23 cellular contexts compared by ENCODE assay signal in genomic region chr2:99106905-99107304, GRCh38. TPM values are rescaled to one million over a fixed set of nuclear protein-coding genes. Genes with fewer than 3 reads are reported as not detected.
A peak's percentile ranks its signal among the peaks of the same experiment; 100 is the strongest.
DNase-seq lines count a peak whose midpoint lies in the region; ATAC-seq and TF ChIP-seq lines count a peak whose summit lies in the region.
"Had no signal": no experiment of that assay in that cellular context is flagged by ENCODE, and none has a peak within 500 bp of the region (broad histone marks: within the 10 kb centered on the region; RNA-seq: fewer than 3 reads in every experiment).

No MANE protein-coding gene starts in this region.

- H3K4me2 ChIP-seq in PC-3 (ENCODE audit: low read length): no peak overlapping the region

- ATAC-seq in PC-3: no peak
- no peak for ATAC-seq in right cardiac atrium
- ATAC-seq: HepG2, WTC11 had no signal

- H3K9ac ChIP-seq in PC-3 (ENCODE audit: low read length): no peak overlapping the region

- H3K27ac ChIP-seq in PC-3 (ENCODE audit: low read length) (no peak overlapping the region), right cardiac atrium (ENCODE audit: low read length) (no peak overlapping the region), uterus (no peak overlapping the region)
- H3K27ac ChIP-seq: brain microvascular endothelial cell, thoracic aorta had no signal

- no peaks in the 10 kb centered on the region for H3K27me3 Mint-ChIP-seq in activated CD4-positive, alpha-beta memory T cell treated with anti-CD3 and anti-CD28 coated beads, Interleukin-2, amount 10 ng/mL, durations not matched to agents 7 days and 5 days
- H3K27me3 Mint-ChIP-seq: activated CD4-positive, alpha-beta memory T cell treated with anti-CD3 and anti-CD28 coated beads for 36 hours; B cell had no signal

- BruUV-seq in PC-3 (replicated peaks; lab: Mats Ljungman, UMichigan): no TSS peak

- no peak overlapping the region for H3K4me3 Mint-ChIP-seq in activated CD4-positive, alpha-beta memory T cell treated with anti-CD3 and anti-CD28 coated beads, Interleukin-2, amount 10 ng/mL, durations not matched to agents 7 days and 5 days
- H3K4me3 Mint-ChIP-seq: activated CD4-positive, alpha-beta memory T cell treated with anti-CD3 and anti-CD28 coated beads for 36 hours; B cell; WTC11 had no signal

- H3K4me1 ChIP-seq in PC-3 (ENCODE audit: insufficient read depth, low read length) (peaks cover 6% of the 10 kb centered on the region; the same call in 1 of the 2 replicates), right cardiac atrium (ENCODE audit: control insufficient read depth, insufficient read depth, low read length) (no peaks in the 10 kb centered on the region), uterus (no peaks in the 10 kb centered on the region)

- WGBS in right cardiac atrium: 46% methylated on average over 2 of the region's 2 CpGs

- H3K79me2 ChIP-seq in PC-3 (ENCODE audit: low read length): no peaks in the 10 kb centered on the region

- no peaks in the 10 kb centered on the region for H3K4me1 Mint-ChIP-seq in activated CD4-positive, alpha-beta memory T cell treated with anti-CD3 and anti-CD28 coated beads, Interleukin-2, amount 10 ng/mL, durations not matched to agents 7 days and 5 days
- H3K4me1 Mint-ChIP-seq: B cell, WTC11 had no signal

- no peaks in the 10 kb centered on the region for H3K9me3 Mint-ChIP-seq in activated CD4-positive, alpha-beta memory T cell treated with anti-CD3 and anti-CD28 coated beads, Interleukin-2, amount 10 ng/mL, durations not matched to agents 7 days and 5 days
- H3K9me3 Mint-ChIP-seq: activated CD4-positive, alpha-beta memory T cell treated with anti-CD3 and anti-CD28 coated beads for 36 hours; WTC11 had no signal

- H2AFZ ChIP-seq in PC-3 (ENCODE audit: low read length): 0 out of 2 replicates have a peak overlapping the region, but pooled peaks have one; percentile 3

- no peaks in the 10 kb centered on the region for H3F3A ChIP-seq in PC-3 (ENCODE audit: low read length, unreplicated experiment)

- H3K36me3 Mint-ChIP-seq in activated CD4-positive, alpha-beta memory T cell treated with anti-CD3 and anti-CD28 coated beads, Interleukin-2, amount 10 ng/mL, durations not matched to agents 7 days and 5 days (ENCODE audit: low read depth): no peaks in the 10 kb centered on the region
- H3K36me3 Mint-ChIP-seq: activated CD4-positive, alpha-beta memory T cell treated with anti-CD3 and anti-CD28 coated beads for 36 hours; WTC11 had no signal

- no peaks in the 10 kb centered on the region for H3K36me3 ChIP-seq in PC-3 (ENCODE audit: low read depth, low read length)
- no peaks in the 10 kb centered on the region for H3K36me3 ChIP-seq in uterus
- H3K36me3 ChIP-seq: brain microvascular endothelial cell, thoracic aorta had no signal

- H3K9me3 ChIP-seq in PC-3 (ENCODE audit: low read length): no peaks in the 10 kb centered on the region
- no peaks in the 10 kb centered on the region for H3K9me3 ChIP-seq in right cardiac atrium (ENCODE audit: control insufficient read depth, low read length)
- no peaks in the 10 kb centered on the region for H3K9me3 ChIP-seq in uterus
- H3K9me3 ChIP-seq: thoracic aorta had no signal

- TF ChIP-seq POLR2A in uterus (IDR thresholded peaks at IDR 0.05): no peak

- TF ChIP-seq CTCF in PC-3 (conservative IDR thresholded peaks at IDR 0.05; ENCODE audit: low read depth, low read length) (no peak), epithelial cell of esophagus (IDR thresholded peaks at IDR 0.05; ENCODE audit: insufficient read depth, low read depth, low read length, missing control alignments) (no peak), uterus (IDR thresholded peaks at IDR 0.05) (no peak)

- H3K4me3 ChIP-seq in PC-3 (ENCODE audit: low read length) (no peak overlapping the region), epithelial cell of esophagus (ENCODE audit: low read length) (no peak overlapping the region), right cardiac atrium (ENCODE audit: low read length) (no peak overlapping the region), uterus (no peak overlapping the region)
- H3K4me3 ChIP-seq: thoracic aorta had no signal

- no peak overlapping the region for H3K27ac Mint-ChIP-seq in activated CD4-positive, alpha-beta memory T cell treated with anti-CD3 and anti-CD28 coated beads, Interleukin-2, amount 10 ng/mL, durations not matched to agents 7 days and 5 days
- H3K27ac Mint-ChIP-seq: activated CD4-positive, alpha-beta memory T cell treated with anti-CD3 and anti-CD28 coated beads for 36 hours; B cell; WTC11 had no signal

- H4K20me1 ChIP-seq in PC-3 (ENCODE audit: low read length): no peaks in the 10 kb centered on the region

- no peaks in the 10 kb centered on the region for H3K9me2 ChIP-seq in PC-3 (replicated peaks; ENCODE audit: low read length)

- DNase-seq in SIG-M5 treated with dmso at 0.1 percent for 504 hours (lab: John Stamatoyannopoulos, UW; ENCODE audit: unreplicated experiment) (peak; percentile 47), SIG-M5 (lab: John Stamatoyannopoulos, UW) (no peak), PC-3 (peak; percentile 33), epithelial cell of esophagus (ENCODE audit: low read depth) (peak; percentile 5), right cardiac atrium (no peak), GM03348 (ENCODE audit: low spot score) (no peak), uterus (no peak)
- no peak for DNase-seq in activated CD4-positive, alpha-beta memory T cell treated with anti-CD3 and anti-CD28 coated beads, Interleukin-2, amount 10 ng/mL, durations not matched to agents 7 days and 5 days
- DNase-seq: 8988T; activated CD4-positive, alpha-beta memory T cell treated with anti-CD3 and anti-CD28 coated beads for 36 hours; activated gamma-delta T cell treated with Interleukin-2 at 50 U/mL for 16 hours; activated T-cell treated with anti-CD3 and anti-CD28 coated beads for 4 hours; brain microvascular endothelial cell; DMS79 treated with DMSO at 0.1 percent for 48 hours; MM.1S; NCI-H187; stimulated activated CD4-positive, alpha-beta T cell treated with anti-CD3 and anti-CD28 coated beads, Interleukin-2, amount 100 ng/mL, for 48 hours; stimulated activated naive CD4-positive, alpha-beta T cell had no signal

- CTCF ChIA-PET in PC-3 (lab: Charles Lee): no interaction called here
- CTCF ChIA-PET in activated CD4-positive, alpha-beta memory T cell treated with anti-CD3 and anti-CD28 coated beads, Interleukin-2, amount 10 ng/mL, durations not matched to agents 7 days and 5 days (lab: Charles Lee): no interaction called here

- intact Hi-C loops in PC-3 (cut with micrococcal nuclease) (no loop called here), right cardiac atrium (cut with DNase I) (no loop called here), uterus (cut with DNase I; ENCODE audit: low total_unique reads) (no loop called here)

- H3K27me3 ChIP-seq in PC-3 (ENCODE audit: low read length): no peaks in the 10 kb centered on the region
- H3K27me3 ChIP-seq in right cardiac atrium (ENCODE audit: control insufficient read depth, insufficient read depth): no peaks in the 10 kb centered on the region
- no peaks in the 10 kb centered on the region for H3K27me3 ChIP-seq in uterus
- H3K27me3 ChIP-seq: brain microvascular endothelial cell had no signal

- POLR2A ChIA-PET in PC-3 (lab: Charles Lee; ENCODE audit: unreplicated experiment): no interaction called here
- POLR2A ChIA-PET in activated CD4-positive, alpha-beta memory T cell treated with anti-CD3 and anti-CD28 coated beads, Interleukin-2, amount 10 ng/mL, durations not matched to agents 7 days and 5 days (lab: Charles Lee): no interaction called here

RNA-seq across cellular contexts. Expression of gene C2orf15, which starts 34.6 kb away (rescaled TPM):
- total RNA-seq in PC-3 (2014; rRNA removed) (3.3 and 4.4 TPM in 2 replicates), right cardiac atrium (under 1 TPM in 2 of 4 donors, not detected in 2; 0.18 to 0.43 TPM), uterus (1 to 10 TPM in 2 of 4 donors, not detected in 2; 1.6 to 2.8 TPM)
- polyA plus RNA-seq in right cardiac atrium: 0.25 TPM
- total RNA-seq in activated CD4-positive, alpha-beta memory T cell treated with anti-CD3 and anti-CD28 coated beads, Interleukin-2, amount 10 ng/mL, durations not matched to agents 7 days and 5 days: under 1 TPM; 0.18 to 0.35 TPM
- total RNA-seq: fibroblast of lung had no signal

RNA-seq across cellular contexts. Expression of gene TSGA10, which starts 47.8 kb away (rescaled TPM):
- total RNA-seq in PC-3 (2014; rRNA removed) (3.6 and 8.9 TPM in 2 replicates), right cardiac atrium (1 to 10 TPM; 4.2 to 5.2 (median 4.7) TPM), uterus (10 to 100 TPM in 3 of 4 donors, 1 to 10 TPM in 1; 5.9 to 22.5 (median 16.2) TPM)
- polyA plus RNA-seq in right cardiac atrium: 2.5 TPM
- total RNA-seq in activated CD4-positive, alpha-beta memory T cell treated with anti-CD3 and anti-CD28 coated beads, Interleukin-2, amount 10 ng/mL, durations not matched to agents 7 days and 5 days: 1 to 10 TPM; 3.7 to 5.4 TPM

RNA-seq across cellular contexts. Expression of gene LIPT1, which starts 47.9 kb away (rescaled TPM):
- total RNA-seq in PC-3 (2014; rRNA removed): 6.7 and 8.7 TPM in 2 replicates
- total RNA-seq in right cardiac atrium: 10 to 100 TPM in 1 of 4 donors, 1 to 10 TPM in 3; 5.8 to 10.0 (median 7.1) TPM
- 12.4 TPM for polyA plus RNA-seq in right cardiac atrium
- total RNA-seq in uterus: 100 to 1,000 TPM in 1 of 4 donors, 10 to 100 TPM in 2, 1 to 10 TPM in 1; 6.8 to 140 (median 11.0) TPM
- total RNA-seq in activated CD4-positive, alpha-beta memory T cell treated with anti-CD3 and anti-CD28 coated beads, Interleukin-2, amount 10 ng/mL, durations not matched to agents 7 days and 5 days: 1 to 10 TPM; 6.7 to 7.3 TPM

Comparison
In these comparisons a context has a peak if more than half of its experiments do, and no peak if none do; other contexts are left out.
1. DNase-seq: peak in SIG-M5 treated with dmso at 0.1 percent for 504 hours (single experiment), PC-3 (single experiment) and epithelial cell of esophagus (single experiment); none in SIG-M5 (single experiment), right cardiac atrium (0 of 3), GM03348 (single experiment), uterus (0 of 2) and activated CD4-positive, alpha-beta memory T cell treated with anti-CD3 and anti-CD28 coated beads, Interleukin-2, amount 10 ng/mL, durations not matched to agents 7 days and 5 days (single experiment).